29 cellular contexts compared by ENCODE assay signal in genomic region chr7:50671397-50671796, GRCh38.
"Had no signal": no experiment of that assay in that cellular context is flagged by ENCODE, and none has a peak within 500 bp of the region (broad histone marks: within the 10 kb centered on the region; RNA-seq: fewer than 3 reads in every experiment).

No MANE protein-coding gene starts in this region.

- H3K4me3 ChIP-seq: Peyer's patch, SJCRH30 had no signal

- ATAC-seq: activated CD8-positive, alpha-beta memory T cell treated with anti-CD3 and anti-CD28 coated beads, Interleukin-2, amount 10 ng/mL, durations not matched to agents 7 days and 5 days; activated naive CD4-positive, alpha-beta T cell treated with anti-CD3 and anti-CD28 coated beads, Interleukin-2, amount 50 U/mL, for 72 hours; activated naive CD8-positive, alpha-beta T cell treated with anti-CD3 and anti-CD28 coated beads, Interleukin-2, amount 50 U/mL, for 24 hours; activated T-cell treated with anti-CD3 and anti-CD28 coated beads, Interleukin-2, amount 50 U/mL, for 4 hours; SK-N-SH treated with all-trans-retinoic acid at 6 μM for 48 hours had no signal

- H3K27ac ChIP-seq: Peyer's patch, RWPE1, SJCRH30 had no signal

- H3K4me1 ChIP-seq: SJCRH30 had no signal

- DNase-seq: activated B cell treated with CpG ODN at 0.5 μM for 24 hours; activated CD4-positive, alpha-beta T cell treated with anti-CD3 and anti-CD28 coated beads for 1 hour; activated CD4-positive, alpha-beta T cell treated with anti-CD3 and anti-CD28 coated beads, Interleukin-2, amount 10 ng/mL, durations not matched to agents 24 days and 14 days; activated CD4-positive, alpha-beta T cell treated with anti-CD3 and anti-CD28 coated beads, Interleukin-2, amount 50 U/mL, for 48 hours; activated CD8-positive, alpha-beta memory T cell treated with anti-CD3 and anti-CD28 coated beads, Interleukin-2, amount 10 ng/mL, durations not matched to agents 7 days and 5 days; activated effector memory CD4-positive, alpha-beta T cell treated with anti-CD3 and anti-CD28 coated beads, Interleukin-2, amount 50 U/mL, for 16 hours; activated naive CD4-positive, alpha-beta T cell treated with Interleukin-2 at 50 U/mL for 16 hours; activated naive CD8-positive, alpha-beta T cell treated with anti-CD3 and anti-CD28 coated beads, Interleukin-2, amount 50 U/mL, for 24 hours; activated T-cell treated with anti-CD3 and anti-CD28 coated beads, Interleukin-2, amount 50 U/mL, for 4 hours; amniotic stem cell; IMR-90; Kasumi-1; KBM-7; NCI-H1105 treated with DMSO at 0.1 percent for 48 hours; NCI-H1436 treated with DMSO at 0.1 percent for 48 hours; NCI-H1930; NCI-H2107; NCI-H2171 treated with DMSO at 0.1 percent for 48 hours; NCI-H226; NCI-H510A; NCI-H526 treated with DMSO at 0.1 percent for 48 hours; NK-92 treated with Interleukin-12 subunit alpha and Interleukin-12 subunit beta, amount 100 ng/mL, for 24 hours; Peyer's patch; Right ventricle myocardium superior; SJCRH30; SW 1271 had no signal

- H3K9me3 ChIP-seq: Peyer's patch, SJCRH30 had no signal

- H3K27me3 ChIP-seq: Peyer's patch had no signal

- H3K36me3 ChIP-seq: SJCRH30 had no signal
